In the genomic region with DNA sequence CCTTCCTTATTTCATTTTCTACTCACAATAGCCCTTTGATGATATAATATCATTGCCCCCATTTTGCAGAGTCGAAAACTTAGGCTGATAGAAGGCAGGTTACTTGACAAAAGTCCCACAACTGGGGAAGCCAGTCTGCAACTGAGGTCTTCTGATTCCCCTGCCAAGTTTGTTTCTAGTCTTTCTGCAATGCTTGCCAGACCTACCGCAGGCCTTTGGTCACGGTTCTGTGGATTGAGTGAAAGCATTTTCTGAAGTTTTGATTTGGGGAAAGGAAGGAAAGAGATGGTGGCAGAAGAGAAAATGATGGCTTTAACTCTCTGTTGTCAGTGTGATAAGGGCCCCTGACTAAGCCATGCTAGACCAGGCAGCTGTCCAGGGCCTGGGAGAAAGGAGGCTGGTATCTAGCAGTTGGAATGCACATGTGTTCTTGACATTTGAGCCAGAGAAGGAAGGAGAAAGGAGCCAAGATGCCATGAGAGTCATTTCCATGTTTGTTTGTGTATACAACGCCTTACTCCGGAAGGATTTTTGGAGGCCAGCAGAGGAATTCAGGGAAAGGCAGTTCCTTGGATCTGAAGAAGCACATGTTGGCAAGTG, we compare ENCODE assay signal across 16 cellular contexts. TPM values are rescaled to one million over a fixed set of nuclear protein-coding genes. Genes with fewer than 3 reads are reported as not detected.
DNase-seq lines count a peak whose midpoint lies in the region; TF ChIP-seq lines count a peak whose summit lies in the region.
"Had no signal": no experiment of that assay in that cellular context is flagged by ENCODE, and none has a peak within 500 bp of the region (broad histone marks: within the 10 kb centered on the region; RNA-seq: fewer than 3 reads in every experiment).

No MANE protein-coding gene starts in this region.

- no peaks in the 10 kb centered on the region for H3K27me3 Mint-ChIP-seq in activated CD4-positive, alpha-beta memory T cell treated with anti-CD3 and anti-CD28 coated beads, Interleukin-2, amount 10 ng/mL, durations not matched to agents 7 days and 5 days
- H3K27me3 Mint-ChIP-seq: T-helper 17 cell had no signal

- no peaks in the 10 kb centered on the region for H3K9me3 Mint-ChIP-seq in activated CD4-positive, alpha-beta memory T cell treated with anti-CD3 and anti-CD28 coated beads, Interleukin-2, amount 10 ng/mL, durations not matched to agents 7 days and 5 days

- H3K27ac ChIP-seq in cardiac muscle cell, result no peak overlapping the region
- H3K27ac ChIP-seq in left ventricle myocardium inferior (replicated peaks), result no peak overlapping the region
- H3K27ac ChIP-seq in ascending aorta, result peak overlapping the region; percentile 22 to 41
- peak overlapping the region; percentile 11 to 29 for H3K27ac ChIP-seq in tibial artery
- H3K27ac ChIP-seq: Peyer's patch had no signal

- no peaks in the 10 kb centered on the region for H3K4me1 Mint-ChIP-seq in activated CD4-positive, alpha-beta memory T cell treated with anti-CD3 and anti-CD28 coated beads, Interleukin-2, amount 10 ng/mL, durations not matched to agents 7 days and 5 days

- no peaks in the 10 kb centered on the region for H3K27me3 ChIP-seq in cardiac muscle cell
- H3K27me3 ChIP-seq in left ventricle myocardium inferior (ENCODE audit: low read depth), result no peaks in the 10 kb centered on the region
- no peaks in the 10 kb centered on the region for H3K27me3 ChIP-seq in ascending aorta
- no peaks in the 10 kb centered on the region for H3K27me3 ChIP-seq in tibial artery
- H3K27me3 ChIP-seq: Peyer's patch had no signal

- H3K9me3 ChIP-seq in cardiac muscle cell (ENCODE audit: low read depth) (no peaks in the 10 kb centered on the region), left ventricle myocardium inferior (replicated peaks) (no peaks in the 10 kb centered on the region), ascending aorta (no peaks in the 10 kb centered on the region), tibial artery (no peaks in the 10 kb centered on the region)
- H3K9me3 ChIP-seq: Peyer's patch had no signal

- TF ChIP-seq CTCF in cardiac muscle cell (IDR thresholded peaks at IDR 0.05; ENCODE audit: low read depth, low read length) (no peak), left ventricle myocardium inferior (IDR thresholded peaks at IDR 0.05; ENCODE audit: borderline replicate concordance) (no peak), ascending aorta (IDR thresholded peaks at IDR 0.05) (no peak), foreskin fibroblast (IDR thresholded peaks at IDR 0.05; ENCODE audit: low read depth, low read length) (no peak), tibial artery (IDR thresholded peaks at IDR 0.05) (no peak)

- H3K27ac Mint-ChIP-seq in activated CD4-positive, alpha-beta memory T cell treated with anti-CD3 and anti-CD28 coated beads, Interleukin-2, amount 10 ng/mL, durations not matched to agents 7 days and 5 days, result no peak overlapping the region

- CTCF ChIA-PET in activated CD4-positive, alpha-beta memory T cell treated with anti-CD3 and anti-CD28 coated beads, Interleukin-2, amount 10 ng/mL, durations not matched to agents 7 days and 5 days (lab: Charles Lee), result interaction anchor here (0.6 kb wide), 1 partner anchor 997 kb away, joined by 4 read pairs; no protein-coding TSS in a partner anchor

- intact Hi-C loops in left ventricle myocardium inferior (cut with micrococcal nuclease), result no loop called here
- intact Hi-C loops in ascending aorta (cut with DNase I), result no loop called here
- intact Hi-C loops in tibial artery (cut with DNase I; ENCODE audit: low total_unique reads), result no loop called here
- intact Hi-C loops in head of caudate nucleus (cut with DNase I), result no loop called here

- H3K36me3 ChIP-seq in cardiac muscle cell (peaks cover 8% of the 10 kb centered on the region), left ventricle myocardium inferior (peaks cover 50% of the 10 kb centered on the region), ascending aorta (peaks cover 17 to 37% of the 10 kb centered on the region in 2 donors), tibial artery (peaks cover 22 to 89% (median 49%) of the 10 kb centered on the region in 3 donors)

- no peak overlapping the region for H3K4me3 ChIP-seq in cardiac muscle cell
- H3K4me3 ChIP-seq in left ventricle myocardium inferior, result no peak overlapping the region
- H3K4me3 ChIP-seq in ascending aorta, result no peak overlapping the region
- no peak overlapping the region for H3K4me3 ChIP-seq in foreskin fibroblast (ENCODE audit: low read depth in 1 of 2, low read length in 2 of 2)
- no peak overlapping the region for H3K4me3 ChIP-seq in tibial artery
- H3K4me3 ChIP-seq: Peyer's patch had no signal

- H3K4me1 ChIP-seq in cardiac muscle cell (ENCODE audit: low read depth) (no peaks in the 10 kb centered on the region), left ventricle myocardium inferior (peaks cover 13% of the 10 kb centered on the region), ascending aorta (peaks cover 6 to 25% of the 10 kb centered on the region in 2 donors), tibial artery (peaks cover 0 to 40% (median 4%) of the 10 kb centered on the region in 4 donors)
- H3K4me1 ChIP-seq: Peyer's patch had no signal

- H3K4me3 Mint-ChIP-seq in activated CD4-positive, alpha-beta memory T cell treated with anti-CD3 and anti-CD28 coated beads, Interleukin-2, amount 10 ng/mL, durations not matched to agents 7 days and 5 days, result no peak overlapping the region
- H3K4me3 Mint-ChIP-seq: T-helper 17 cell had no signal

- H3K36me3 Mint-ChIP-seq in activated CD4-positive, alpha-beta memory T cell treated with anti-CD3 and anti-CD28 coated beads, Interleukin-2, amount 10 ng/mL, durations not matched to agents 7 days and 5 days (ENCODE audit: low read depth), result peaks cover 49% of the 10 kb centered on the region

- DNase-seq in cardiac muscle cell (ENCODE audit: low read depth in 1 of 2, low spot score in 1 of 2) (peak; percentile 29 to 85), left ventricle myocardium inferior (no peak), ascending aorta (ENCODE audit: low spot score in 2 of 2) (no peak), foreskin fibroblast (peak; percentile 89 to 94), tibial artery (no peak), head of caudate nucleus (no peak), NCI-H2196 treated with DMSO at 0.1 percent for 48 hours (lab: John Stamatoyannopoulos, UW; ENCODE audit: unreplicated experiment) (no peak)
- no peak for DNase-seq in activated CD4-positive, alpha-beta memory T cell treated with anti-CD3 and anti-CD28 coated beads, Interleukin-2, amount 10 ng/mL, durations not matched to agents 7 days and 5 days
- DNase-seq: activated CD4-positive, alpha-beta T cell treated with anti-CD3 and anti-CD28 coated beads, Interleukin-2, amount 50 U/mL, for 1 hour; central memory CD4-positive, alpha-beta T cell; DND-41; H7; midbrain; NCI-H2227 treated with DMSO at 0.1 percent for 48 hours; Peyer's patch; T-helper 17 cell had no signal

- POLR2A ChIA-PET in activated CD4-positive, alpha-beta memory T cell treated with anti-CD3 and anti-CD28 coated beads, Interleukin-2, amount 10 ng/mL, durations not matched to agents 7 days and 5 days (lab: Charles Lee), result no interaction called here

RNA-seq across cellular contexts. Expression of a gene that starts 29.9 kb away (rescaled TPM):
- total RNA-seq in cardiac muscle cell (18.2 and 25.5 TPM in 2 replicates), left ventricle myocardium inferior (18.0 TPM), ascending aorta (23.4 TPM)
- 26.1 and 46.4 TPM in 2 replicates for polyA plus RNA-seq in cardiac muscle cell
- total RNA-seq in activated CD4-positive, alpha-beta memory T cell treated with anti-CD3 and anti-CD28 coated beads, Interleukin-2, amount 10 ng/mL, durations not matched to agents 7 days and 5 days, result 10 to 100 TPM; 42.5 to 43.6 TPM

Comparison
In these comparisons a context has a peak if more than half of its experiments do, and no peak if none do; other contexts are left out.
1. DNase-seq: peak in cardiac muscle cell (2 of 2) and foreskin fibroblast (2 of 2); none in left ventricle myocardium inferior (single experiment), ascending aorta (0 of 2), tibial artery (0 of 2), head of caudate nucleus (0 of 42), activated CD4-positive, alpha-beta memory T cell treated with anti-CD3 and anti-CD28 coated beads, Interleukin-2, amount 10 ng/mL, durations not matched to agents 7 days and 5 days (single experiment) and NCI-H2196 treated with DMSO at 0.1 percent for 48 hours (single experiment).
2. H3K27ac ChIP-seq: peak in ascending aorta (2 of 2) and tibial artery (2 of 2); none in cardiac muscle cell (single experiment) and left ventricle myocardium inferior (single experiment).